In genomic region chr3:129690406-129690805, GRCh38 we compare ENCODE assay signal across 8 cellular contexts.
A peak's percentile ranks its signal among the peaks of the same experiment; 100 is the strongest.
DNase-seq lines count a peak whose midpoint lies in the region; ATAC-seq, FAIRE-seq and TF ChIP-seq lines count a peak whose summit lies in the region.

No MANE protein-coding gene starts in this region.

- peaks cover 6% of the 10 kb centered on the region for H3K4me1 Mint-ChIP-seq in activated CD4-positive, alpha-beta memory T cell treated with anti-CD3 and anti-CD28 coated beads for 36 hours (ENCODE audit: low read depth)
- H3K4me1 Mint-ChIP-seq in glutamatergic neuron (ENCODE audit: low read depth, unreplicated experiment), result peaks cover 29% of the 10 kb centered on the region

- CTCF ChIA-PET in activated CD4-positive, alpha-beta memory T cell treated with anti-CD3 and anti-CD28 coated beads for 36 hours (lab: Charles Lee), result interaction anchor here (1.6 to 1.7 kb wide), 2 partner anchors 135 to 244 kb away, joined by 3 to 4 read pairs; no protein-coding TSS in a partner anchor

- H3K27ac Mint-ChIP-seq in activated CD4-positive, alpha-beta memory T cell treated with anti-CD3 and anti-CD28 coated beads for 36 hours, result no peak overlapping the region
- H3K27ac Mint-ChIP-seq in glutamatergic neuron (ENCODE audit: unreplicated experiment), result peak overlapping the region; percentile 22

- no peak for DNase-seq in D721Med (ENCODE audit: insufficient read length, low spot score)
- peak; percentile 53 for DNase-seq in NCI-H460 (ENCODE audit: extremely low read depth, low read depth)
- peak; percentile 16 for DNase-seq in activated CD4-positive, alpha-beta memory T cell treated with anti-CD3 and anti-CD28 coated beads for 36 hours
- DNase-seq in glutamatergic neuron, result no peak
- peak; percentile 74 for DNase-seq in renal cortical epithelial cell (ENCODE audit: low read depth)

- FAIRE-seq in D721Med (lab: Jason Lieb, UNC), result peak; percentile 99

- TF ChIP-seq CTCF in D721Med (IDR thresholded peaks at IDR 0.05; ENCODE audit: insufficient read depth, missing control alignments), result no peak
- TF ChIP-seq CTCF in glutamatergic neuron (IDR thresholded peaks at IDR 0.05; ENCODE audit: partially characterized antibody, unreplicated experiment), result no peak

- no peaks in the 10 kb centered on the region for H3K36me3 Mint-ChIP-seq in activated CD4-positive, alpha-beta memory T cell treated with anti-CD3 and anti-CD28 coated beads for 36 hours
- peaks cover 4% of the 10 kb centered on the region for H3K36me3 Mint-ChIP-seq in glutamatergic neuron (ENCODE audit: unreplicated experiment)

- POLR2A ChIA-PET in activated CD4-positive, alpha-beta memory T cell treated with anti-CD3 and anti-CD28 coated beads for 36 hours (lab: Charles Lee), result interaction anchor here (1.0 kb wide), 1 partner anchor 10 kb away, joined by 3 read pairs; no protein-coding TSS in a partner anchor

- intact Hi-C loops in activated CD4-positive, alpha-beta memory T cell treated with anti-CD3 and anti-CD28 coated beads for 36 hours (cut with micrococcal nuclease), result no loop called here

- no peaks in the 10 kb centered on the region for H3K9me3 Mint-ChIP-seq in activated CD4-positive, alpha-beta memory T cell treated with anti-CD3 and anti-CD28 coated beads for 36 hours
- H3K9me3 Mint-ChIP-seq in glutamatergic neuron (ENCODE audit: unreplicated experiment), result peaks cover 3% of the 10 kb centered on the region

- H3K27me3 Mint-ChIP-seq in activated CD4-positive, alpha-beta memory T cell treated with anti-CD3 and anti-CD28 coated beads for 36 hours, result no peaks in the 10 kb centered on the region
- peaks cover 2% of the 10 kb centered on the region for H3K27me3 Mint-ChIP-seq in glutamatergic neuron (ENCODE audit: unreplicated experiment)

- peak; percentile 72 for ATAC-seq in GM19023 (IDR thresholded peaks at IDR 0.05; ENCODE audit: unreplicated experiment)
- peak; percentile 77 for ATAC-seq in HG03460 (IDR thresholded peaks at IDR 0.05; ENCODE audit: unreplicated experiment)
- ATAC-seq in GM21737 (IDR thresholded peaks at IDR 0.05; ENCODE audit: unreplicated experiment), result no peak

- no peak overlapping the region for H3K4me3 Mint-ChIP-seq in activated CD4-positive, alpha-beta memory T cell treated with anti-CD3 and anti-CD28 coated beads for 36 hours
- H3K4me3 Mint-ChIP-seq in glutamatergic neuron (ENCODE audit: unreplicated experiment), result no peak overlapping the region

Comparison
In these comparisons a context has a peak if more than half of its experiments do, and no peak if none do; other contexts are left out.
1. DNase-seq: peak in NCI-H460 (single experiment), activated CD4-positive, alpha-beta memory T cell treated with anti-CD3 and anti-CD28 coated beads for 36 hours (single experiment) and renal cortical epithelial cell (single experiment); none in D721Med (single experiment) and glutamatergic neuron (single experiment).